Comparison of ENCODE assay signal across 1 cellular context in the genomic region with DNA sequence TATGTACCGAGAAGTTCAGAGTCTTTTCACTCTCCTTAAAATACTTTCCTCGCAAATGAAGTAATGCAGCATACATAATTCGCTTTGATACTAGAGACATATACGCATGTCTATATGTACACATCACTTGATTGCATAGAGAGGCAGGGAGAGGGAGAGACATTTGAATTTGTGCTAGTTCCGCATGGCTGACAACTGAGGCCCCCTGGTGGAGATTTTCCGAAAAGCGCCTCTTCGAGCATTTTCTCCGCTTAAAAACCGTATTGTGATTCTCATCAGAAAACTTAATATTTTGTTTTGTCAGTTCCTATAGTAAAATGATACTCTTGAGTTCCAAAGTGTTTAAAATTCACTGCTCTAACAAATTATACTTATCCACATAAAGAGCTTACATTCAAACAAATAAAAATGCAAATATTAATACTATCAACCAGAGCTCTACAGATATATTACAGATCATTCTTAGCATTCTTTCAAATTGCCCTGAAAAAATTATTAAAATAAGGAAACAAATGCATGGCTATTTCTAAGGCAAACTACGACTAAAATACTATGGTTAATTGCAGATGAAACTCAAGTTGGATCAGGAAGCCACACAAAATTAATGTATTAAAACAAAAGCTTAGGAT.
TF ChIP-seq lines count a peak whose summit lies in the region.

No MANE protein-coding gene starts in this region.

TF ChIP-seq in K562, 482 proteins besides CTCF, POLR2A, EP300 and RAD21 (continued from another document and continues in another):
- TF ChIP-seq, protein P1, sequence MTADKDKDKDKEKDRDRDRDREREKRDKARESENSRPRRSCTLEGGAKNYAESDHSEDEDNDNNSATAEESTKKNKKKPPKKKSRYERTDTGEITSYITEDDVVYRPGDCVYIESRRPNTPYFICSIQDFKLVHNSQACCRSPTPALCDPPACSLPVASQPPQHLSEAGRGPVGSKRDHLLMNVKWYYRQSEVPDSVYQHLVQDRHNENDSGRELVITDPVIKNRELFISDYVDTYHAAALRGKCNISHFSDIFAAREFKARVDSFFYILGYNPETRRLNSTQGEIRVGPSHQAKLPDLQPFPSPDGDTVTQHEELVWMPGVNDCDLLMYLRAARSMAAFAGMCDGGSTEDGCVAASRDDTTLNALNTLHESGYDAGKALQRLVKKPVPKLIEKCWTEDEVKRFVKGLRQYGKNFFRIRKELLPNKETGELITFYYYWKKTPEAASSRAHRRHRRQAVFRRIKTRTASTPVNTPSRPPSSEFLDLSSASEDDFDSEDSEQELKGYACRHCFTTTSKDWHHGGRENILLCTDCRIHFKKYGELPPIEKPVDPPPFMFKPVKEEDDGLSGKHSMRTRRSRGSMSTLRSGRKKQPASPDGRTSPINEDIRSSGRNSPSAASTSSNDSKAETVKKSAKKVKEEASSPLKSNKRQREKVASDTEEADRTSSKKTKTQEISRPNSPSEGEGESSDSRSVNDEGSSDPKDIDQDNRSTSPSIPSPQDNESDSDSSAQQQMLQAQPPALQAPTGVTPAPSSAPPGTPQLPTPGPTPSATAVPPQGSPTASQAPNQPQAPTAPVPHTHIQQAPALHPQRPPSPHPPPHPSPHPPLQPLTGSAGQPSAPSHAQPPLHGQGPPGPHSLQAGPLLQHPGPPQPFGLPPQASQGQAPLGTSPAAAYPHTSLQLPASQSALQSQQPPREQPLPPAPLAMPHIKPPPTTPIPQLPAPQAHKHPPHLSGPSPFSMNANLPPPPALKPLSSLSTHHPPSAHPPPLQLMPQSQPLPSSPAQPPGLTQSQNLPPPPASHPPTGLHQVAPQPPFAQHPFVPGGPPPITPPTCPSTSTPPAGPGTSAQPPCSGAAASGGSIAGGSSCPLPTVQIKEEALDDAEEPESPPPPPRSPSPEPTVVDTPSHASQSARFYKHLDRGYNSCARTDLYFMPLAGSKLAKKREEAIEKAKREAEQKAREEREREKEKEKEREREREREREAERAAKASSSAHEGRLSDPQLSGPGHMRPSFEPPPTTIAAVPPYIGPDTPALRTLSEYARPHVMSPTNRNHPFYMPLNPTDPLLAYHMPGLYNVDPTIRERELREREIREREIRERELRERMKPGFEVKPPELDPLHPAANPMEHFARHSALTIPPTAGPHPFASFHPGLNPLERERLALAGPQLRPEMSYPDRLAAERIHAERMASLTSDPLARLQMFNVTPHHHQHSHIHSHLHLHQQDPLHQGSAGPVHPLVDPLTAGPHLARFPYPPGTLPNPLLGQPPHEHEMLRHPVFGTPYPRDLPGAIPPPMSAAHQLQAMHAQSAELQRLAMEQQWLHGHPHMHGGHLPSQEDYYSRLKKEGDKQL (CRISPR knock-in tag; IDR thresholded peaks at IDR 0.05; ENCODE audit: borderline replicate concordance): no peak
- TF ChIP-seq CBX8 (IDR thresholded peaks at IDR 0.05; ENCODE audit: borderline replicate concordance, extremely low read depth, low read depth, low read length, poor library complexity, severe bottlenecking) (no peak), TAF7 (tag; IDR thresholded peaks at IDR 0.05) (no peak), TEAD4 (IDR thresholded peaks at IDR 0.05; ENCODE audit: low read length) (peak; percentile 27; the same call in 1 of the 2 replicates), TEAD4 (CRISPR knock-in tag; IDR thresholded peaks at IDR 0.05; ENCODE audit: borderline replicate concordance) (no peak), MAFF (IDR thresholded peaks at IDR 0.05; ENCODE audit: low read length) (no peak), CC2D1A (IDR thresholded peaks at IDR 0.05) (0 out of 2 replicates have a peak, but pooled peaks have one; percentile 41), FIP1L1 (IDR thresholded peaks at IDR 0.05; ENCODE audit: low read depth, low read length, poor library complexity, severe bottlenecking) (no peak), GTF2F1 (IDR thresholded peaks at IDR 0.05; ENCODE audit: low read depth, low read length) (no peak), MAFG (tag; conservative IDR thresholded peaks at IDR 0.05) (no peak), TFAM (CRISPR knock-in tag; conservative IDR thresholded peaks at IDR 0.05) (no peak), NR2C2 (CRISPR knock-in tag; IDR thresholded peaks at IDR 0.05) (no peak), NR2C2 (tag; IDR thresholded peaks at IDR 0.05) (no peak), ZNF76 (CRISPR knock-in tag; IDR thresholded peaks at IDR 0.05; ENCODE audit: borderline replicate concordance) (no peak), BRCA1 (IDR thresholded peaks at IDR 0.05) (no peak), BRCA1 (CRISPR knock-in tag; IDR thresholded peaks at IDR 0.05) (no peak), ZNF586 (CRISPR knock-in tag; conservative IDR thresholded peaks at IDR 0.05) (no peak), ZBED1 (IDR thresholded peaks at IDR 0.05) (no peak), ZSCAN32 (CRISPR knock-in tag; IDR thresholded peaks at IDR 0.05) (no peak), MTA1 (IDR thresholded peaks at IDR 0.05; ENCODE audit: borderline replicate concordance) (no peak), TOE1 (IDR thresholded peaks at IDR 0.05; ENCODE audit: borderline replicate concordance) (no peak), TOE1 (CRISPR knock-in tag; IDR thresholded peaks at IDR 0.05; ENCODE audit: borderline replicate concordance, low read depth) (no peak), ELF2 (CRISPR knock-in tag; IDR thresholded peaks at IDR 0.05) (no peak), HNRNPUL1 (IDR thresholded peaks at IDR 0.05; ENCODE audit: low read length) (no peak), ZNF79 (CRISPR knock-in tag; IDR thresholded peaks at IDR 0.05; ENCODE audit: low read depth) (no peak), KLF6 (CRISPR knock-in tag; IDR thresholded peaks at IDR 0.05; ENCODE audit: borderline replicate concordance) (no peak), SRSF3 (IDR thresholded peaks at IDR 0.05; ENCODE audit: insufficient read depth, low read length) (no peak), PHF20 (IDR thresholded peaks at IDR 0.05; ENCODE audit: partially characterized antibody) (no peak), KLF16 (IDR thresholded peaks at IDR 0.05) (peak; percentile 58), ZNF134 (CRISPR knock-in tag; conservative IDR thresholded peaks at IDR 0.05) (no peak), TCF7 (IDR thresholded peaks at IDR 0.05; ENCODE audit: borderline replicate concordance) (no peak), RBM15 (IDR thresholded peaks at IDR 0.05; ENCODE audit: insufficient read depth, low read length) (no peak), PTTG1 (tag; IDR thresholded peaks at IDR 0.05; ENCODE audit: low read depth) (no peak), KAT7 (CRISPR knock-in tag; IDR thresholded peaks at IDR 0.05; ENCODE audit: borderline replicate concordance) (no peak), ZSCAN29 (IDR thresholded peaks at IDR 0.05) (0 out of 2 replicates have a peak, but pooled peaks have one; percentile 58), RFX1 (IDR thresholded peaks at IDR 0.05) (peak; percentile 10; the same call in 1 of the 2 replicates), CEBPB (tag; IDR thresholded peaks at IDR 0.05) (no peak), RBM25 (IDR thresholded peaks at IDR 0.05; ENCODE audit: low read depth, low read length, severe bottlenecking) (no peak), ZNF253 (CRISPR knock-in tag; conservative IDR thresholded peaks at IDR 0.05) (no peak), ZKSCAN3 (CRISPR knock-in tag; IDR thresholded peaks at IDR 0.05) (no peak), BHLHE40 (IDR thresholded peaks at IDR 0.05; ENCODE audit: low read length) (no peak), POLR2H (tag; IDR thresholded peaks at IDR 0.05; ENCODE audit: low read depth) (peak; percentile 34), ARID2 (IDR thresholded peaks at IDR 0.05) (no peak)
- TF ChIP-seq, protein P2, sequence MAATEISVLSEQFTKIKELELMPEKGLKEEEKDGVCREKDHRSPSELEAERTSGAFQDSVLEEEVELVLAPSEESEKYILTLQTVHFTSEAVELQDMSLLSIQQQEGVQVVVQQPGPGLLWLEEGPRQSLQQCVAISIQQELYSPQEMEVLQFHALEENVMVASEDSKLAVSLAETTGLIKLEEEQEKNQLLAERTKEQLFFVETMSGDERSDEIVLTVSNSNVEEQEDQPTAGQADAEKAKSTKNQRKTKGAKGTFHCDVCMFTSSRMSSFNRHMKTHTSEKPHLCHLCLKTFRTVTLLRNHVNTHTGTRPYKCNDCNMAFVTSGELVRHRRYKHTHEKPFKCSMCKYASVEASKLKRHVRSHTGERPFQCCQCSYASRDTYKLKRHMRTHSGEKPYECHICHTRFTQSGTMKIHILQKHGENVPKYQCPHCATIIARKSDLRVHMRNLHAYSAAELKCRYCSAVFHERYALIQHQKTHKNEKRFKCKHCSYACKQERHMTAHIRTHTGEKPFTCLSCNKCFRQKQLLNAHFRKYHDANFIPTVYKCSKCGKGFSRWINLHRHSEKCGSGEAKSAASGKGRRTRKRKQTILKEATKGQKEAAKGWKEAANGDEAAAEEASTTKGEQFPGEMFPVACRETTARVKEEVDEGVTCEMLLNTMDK (IDR thresholded peaks at IDR 0.05; ENCODE audit: borderline replicate concordance, insufficient read depth, low read depth, low read length, poor library complexity, severe bottlenecking): no peak
- TF ChIP-seq, protein P3, sequence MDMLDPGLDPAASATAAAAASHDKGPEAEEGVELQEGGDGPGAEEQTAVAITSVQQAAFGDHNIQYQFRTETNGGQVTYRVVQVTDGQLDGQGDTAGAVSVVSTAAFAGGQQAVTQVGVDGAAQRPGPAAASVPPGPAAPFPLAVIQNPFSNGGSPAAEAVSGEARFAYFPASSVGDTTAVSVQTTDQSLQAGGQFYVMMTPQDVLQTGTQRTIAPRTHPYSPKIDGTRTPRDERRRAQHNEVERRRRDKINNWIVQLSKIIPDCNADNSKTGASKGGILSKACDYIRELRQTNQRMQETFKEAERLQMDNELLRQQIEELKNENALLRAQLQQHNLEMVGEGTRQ (CRISPR knock-in tag; IDR thresholded peaks at IDR 0.05): no peak
- TF ChIP-seq, protein P4, sequence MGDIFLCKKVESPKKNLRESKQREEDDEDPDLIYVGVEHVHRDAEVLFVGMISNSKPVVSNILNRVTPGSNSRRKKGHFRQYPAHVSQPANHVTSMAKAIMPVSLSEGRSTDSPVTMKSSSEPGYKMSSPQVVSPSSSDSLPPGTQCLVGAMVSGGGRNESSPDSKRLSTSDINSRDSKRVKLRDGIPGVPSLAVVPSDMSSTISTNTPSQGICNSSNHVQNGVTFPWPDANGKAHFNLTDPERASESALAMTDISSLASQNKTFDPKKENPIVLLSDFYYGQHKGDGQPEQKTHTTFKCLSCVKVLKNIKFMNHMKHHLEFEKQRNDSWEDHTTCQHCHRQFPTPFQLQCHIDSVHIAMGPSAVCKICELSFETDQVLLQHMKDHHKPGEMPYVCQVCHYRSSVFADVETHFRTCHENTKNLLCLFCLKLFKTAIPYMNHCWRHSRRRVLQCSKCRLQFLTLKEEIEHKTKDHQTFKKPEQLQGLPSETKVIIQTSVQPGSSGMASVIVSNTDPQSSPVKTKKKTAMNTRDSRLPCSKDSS (IDR thresholded peaks at IDR 0.05; ENCODE audit: low read depth, partially characterized antibody): no peak
- TF ChIP-seq, protein P5, sequence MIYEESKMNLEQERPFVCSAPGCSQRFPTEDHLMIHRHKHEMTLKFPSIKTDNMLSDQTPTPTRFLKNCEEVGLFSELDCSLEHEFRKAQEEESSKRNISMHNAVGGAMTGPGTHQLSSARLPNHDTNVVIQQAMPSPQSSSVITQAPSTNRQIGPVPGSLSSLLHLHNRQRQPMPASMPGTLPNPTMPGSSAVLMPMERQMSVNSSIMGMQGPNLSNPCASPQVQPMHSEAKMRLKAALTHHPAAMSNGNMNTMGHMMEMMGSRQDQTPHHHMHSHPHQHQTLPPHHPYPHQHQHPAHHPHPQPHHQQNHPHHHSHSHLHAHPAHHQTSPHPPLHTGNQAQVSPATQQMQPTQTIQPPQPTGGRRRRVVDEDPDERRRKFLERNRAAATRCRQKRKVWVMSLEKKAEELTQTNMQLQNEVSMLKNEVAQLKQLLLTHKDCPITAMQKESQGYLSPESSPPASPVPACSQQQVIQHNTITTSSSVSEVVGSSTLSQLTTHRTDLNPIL (CRISPR knock-in tag; IDR thresholded peaks at IDR 0.05): no peak
- TF ChIP-seq, protein P6, sequence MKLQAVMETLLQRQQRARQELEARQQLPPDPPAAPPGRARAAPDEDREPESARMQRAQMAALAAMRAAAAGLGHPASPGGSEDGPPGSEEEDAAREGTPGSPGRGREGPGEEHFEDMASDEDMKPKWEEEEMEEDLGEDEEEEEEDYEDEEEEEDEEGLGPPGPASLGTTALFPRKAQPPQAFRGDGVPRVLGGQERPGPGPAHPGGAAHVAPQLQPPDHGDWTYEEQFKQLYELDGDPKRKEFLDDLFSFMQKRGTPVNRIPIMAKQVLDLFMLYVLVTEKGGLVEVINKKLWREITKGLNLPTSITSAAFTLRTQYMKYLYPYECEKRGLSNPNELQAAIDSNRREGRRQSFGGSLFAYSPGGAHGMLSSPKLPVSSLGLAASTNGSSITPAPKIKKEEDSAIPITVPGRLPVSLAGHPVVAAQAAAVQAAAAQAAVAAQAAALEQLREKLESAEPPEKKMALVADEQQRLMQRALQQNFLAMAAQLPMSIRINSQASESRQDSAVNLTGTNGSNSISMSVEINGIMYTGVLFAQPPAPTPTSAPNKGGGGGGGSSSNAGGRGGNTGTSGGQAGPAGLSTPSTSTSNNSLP (IDR thresholded peaks at IDR 0.05; ENCODE audit: borderline replicate concordance, low read depth, low read length): 0 out of 2 replicates have a peak, but pooled peaks have one; percentile 18
- TF ChIP-seq, protein P7, sequence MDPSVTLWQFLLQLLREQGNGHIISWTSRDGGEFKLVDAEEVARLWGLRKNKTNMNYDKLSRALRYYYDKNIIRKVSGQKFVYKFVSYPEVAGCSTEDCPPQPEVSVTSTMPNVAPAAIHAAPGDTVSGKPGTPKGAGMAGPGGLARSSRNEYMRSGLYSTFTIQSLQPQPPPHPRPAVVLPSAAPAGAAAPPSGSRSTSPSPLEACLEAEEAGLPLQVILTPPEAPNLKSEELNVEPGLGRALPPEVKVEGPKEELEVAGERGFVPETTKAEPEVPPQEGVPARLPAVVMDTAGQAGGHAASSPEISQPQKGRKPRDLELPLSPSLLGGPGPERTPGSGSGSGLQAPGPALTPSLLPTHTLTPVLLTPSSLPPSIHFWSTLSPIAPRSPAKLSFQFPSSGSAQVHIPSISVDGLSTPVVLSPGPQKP (CRISPR knock-in tag; IDR thresholded peaks at IDR 0.05): no peak
- TF ChIP-seq, protein P8, sequence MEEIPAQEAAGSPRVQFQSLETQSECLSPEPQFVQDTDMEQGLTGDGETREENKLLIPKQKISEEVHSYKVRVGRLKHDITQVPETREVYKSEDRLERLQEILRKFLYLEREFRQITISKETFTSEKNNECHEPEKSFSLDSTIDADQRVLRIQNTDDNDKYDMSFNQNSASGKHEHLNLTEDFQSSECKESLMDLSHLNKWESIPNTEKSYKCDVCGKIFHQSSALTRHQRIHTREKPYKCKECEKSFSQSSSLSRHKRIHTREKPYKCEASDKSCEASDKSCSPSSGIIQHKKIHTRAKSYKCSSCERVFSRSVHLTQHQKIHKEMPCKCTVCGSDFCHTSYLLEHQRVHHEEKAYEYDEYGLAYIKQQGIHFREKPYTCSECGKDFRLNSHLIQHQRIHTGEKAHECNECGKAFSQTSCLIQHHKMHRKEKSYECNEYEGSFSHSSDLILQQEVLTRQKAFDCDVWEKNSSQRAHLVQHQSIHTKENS (CRISPR knock-in tag; IDR thresholded peaks at IDR 0.05): no peak
- TF ChIP-seq, protein P9, sequence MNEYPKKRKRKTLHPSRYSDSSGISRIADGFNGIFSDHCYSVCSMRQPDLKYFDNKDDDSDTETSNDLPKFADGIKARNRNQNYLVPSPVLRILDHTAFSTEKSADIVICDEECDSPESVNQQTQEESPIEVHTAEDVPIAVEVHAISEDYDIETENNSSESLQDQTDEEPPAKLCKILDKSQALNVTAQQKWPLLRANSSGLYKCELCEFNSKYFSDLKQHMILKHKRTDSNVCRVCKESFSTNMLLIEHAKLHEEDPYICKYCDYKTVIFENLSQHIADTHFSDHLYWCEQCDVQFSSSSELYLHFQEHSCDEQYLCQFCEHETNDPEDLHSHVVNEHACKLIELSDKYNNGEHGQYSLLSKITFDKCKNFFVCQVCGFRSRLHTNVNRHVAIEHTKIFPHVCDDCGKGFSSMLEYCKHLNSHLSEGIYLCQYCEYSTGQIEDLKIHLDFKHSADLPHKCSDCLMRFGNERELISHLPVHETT (CRISPR knock-in tag; conservative IDR thresholded peaks at IDR 0.05 in 1 of 2, IDR thresholded peaks at IDR 0.05 in 1 of 2): no peak
